Comparison of ENCODE assay signal across 8 cellular contexts in genomic region chr14:92121670-92122350, GRCh38. TPM values are rescaled to one million over a fixed set of nuclear protein-coding genes. Genes with fewer than 3 reads are reported as not detected.
A peak's percentile ranks its signal among the peaks of the same experiment; 100 is the strongest.
DNase-seq lines count a peak whose midpoint lies in the region; ATAC-seq and TF ChIP-seq lines count a peak whose summit lies in the region.

Gene CPSF2, plus strand, starts transcription at chr14:92121969. Its CDS starts 9,016 bp downstream, at chr14:92130985.
Gene NDUFB1, minus strand, starts transcription at chr14:92121706. Its CDS starts 4,069 bp downstream, at chr14:92117637.

- H3K36me3 ChIP-seq in OCI-LY3 (replicated peaks; ENCODE audit: low read depth, low read length) (peaks cover 27% of the 10 kb centered on the region), mucosa of descending colon (ENCODE audit: low read depth) (no peaks in the 10 kb centered on the region)

- H3K79me2 ChIP-seq in OCI-LY3 (ENCODE audit: low read length), result peaks cover 58% of the 10 kb centered on the region

- BruUV-seq in Calu3 (replicated peaks; lab: Mats Ljungman, UMichigan), result no TSS peak

- CTCF ChIA-PET in Calu3 (lab: Charles Lee), result interaction anchor here (0.5 to 2.5 kb wide), 6 partner anchors 9 to 561 kb away, joined by 3 to 28 read pairs (median 4); partner anchors contain the start of genes ATXN3 and TRIP11

- no peaks in the 10 kb centered on the region for H4K20me1 ChIP-seq in OCI-LY3 (ENCODE audit: insufficient read depth, low read length)

- H3K4me3 Mint-ChIP-seq in Calu3 (ENCODE audit: low read depth, unreplicated experiment), result peak within 1 kb of the TSS; percentile 83

- ATAC-seq in GM21367 (IDR thresholded peaks at IDR 0.05; ENCODE audit: unreplicated experiment) (peak; percentile 68), mucosa of descending colon (peak; percentile 95)

- H3K9me3 Mint-ChIP-seq in Calu3 (ENCODE audit: low read depth, unreplicated experiment), result no peaks in the 10 kb centered on the region

- H3K4me1 ChIP-seq in OCI-LY3 (ENCODE audit: low read length) (peaks cover 18% of the 10 kb centered on the region), mucosa of descending colon (ENCODE audit: low read depth) (peaks cover 19% of the 10 kb centered on the region)

- peak within 1 kb of the TSS; percentile 65 for H3K4me2 ChIP-seq in OCI-LY3 (ENCODE audit: low read length)

- H2AFZ ChIP-seq in OCI-LY3 (ENCODE audit: low read depth, low read length), result peak within 1 kb of the TSS; percentile 83

- H3K27ac ChIP-seq in OCI-LY3 (ENCODE audit: low read length), result peak within 1 kb of the TSS; percentile 53

- intact Hi-C loops in Calu3 (cut with micrococcal nuclease; ENCODE audit: unreplicated experiment) (no loop called here), mucosa of descending colon (cut with DNase I, micrococcal nuclease) (no loop called here)

- TF ChIP-seq CTCF in Calu3 (IDR thresholded peaks at IDR 0.05; ENCODE audit: unreplicated experiment) (no peak), OCI-LY3 (IDR thresholded peaks at IDR 0.05; ENCODE audit: low read depth, low read length) (no peak), mucosa of descending colon (IDR thresholded peaks at IDR 0.05) (no peak)

- H3K27me3 ChIP-seq in OCI-LY3 (ENCODE audit: low read depth, low read length), result no peaks in the 10 kb centered on the region

- peak within 1 kb of the TSS; percentile 81 for H3K9ac ChIP-seq in OCI-LY3 (ENCODE audit: low read length)

- DNase-seq in Calu3, result peak; percentile 87
- peak; percentile 75 for DNase-seq in HT1080 (ENCODE audit: low read depth)
- DNase-seq in activated T-cell treated with anti-CD3 and anti-CD28 coated beads for 24 hours (ENCODE audit: low read depth), result peak; percentile 76
- DNase-seq in epidermal melanocyte (ENCODE audit: insufficient read length, low spot score), result peak; percentile 84
- peak; percentile 89 to 90 (median 90) for DNase-seq in mucosa of descending colon
- DNase-seq in stimulated activated CD8-positive, alpha-beta memory T cell treated with anti-CD3 and anti-CD28 coated beads, Interleukin-4, amount 100 ng/mL, for 4 hours (ENCODE audit: low read depth in 2 of 2, low spot score in 1 of 2), result peak; percentile 61 to 64

- H3K4me1 Mint-ChIP-seq in Calu3 (ENCODE audit: low read depth, unreplicated experiment), result peaks cover 23% of the 10 kb centered on the region

- peaks cover 45% of the 10 kb centered on the region for H3K36me3 Mint-ChIP-seq in Calu3 (ENCODE audit: insufficient read depth, unreplicated experiment)

- H3K4me3 ChIP-seq in OCI-LY3 (ENCODE audit: low read length), result peak within 1 kb of the TSS; percentile 91
- peak within 1 kb of the TSS; percentile 94 for H3K4me3 ChIP-seq in mucosa of descending colon

- H3K27ac Mint-ChIP-seq in Calu3 (ENCODE audit: unreplicated experiment), result peak within 1 kb of the TSS; percentile 98

- H3K27me3 Mint-ChIP-seq in Calu3 (ENCODE audit: unreplicated experiment), result no peaks in the 10 kb centered on the region

- H3K9me3 ChIP-seq in OCI-LY3 (ENCODE audit: insufficient read depth, low read length) (no peaks in the 10 kb centered on the region), mucosa of descending colon (no peaks in the 10 kb centered on the region)

RNA-seq across cellular contexts. Expression of gene CPSF2, which starts in this region (rescaled TPM):
- total RNA-seq in Calu3 (2022) (70.3 and 76.7 TPM in 2 replicates), mucosa of descending colon (10 to 100 TPM; 33.4 to 57.5 (median 47.0) TPM)
- 57.3 and 68.9 TPM in 2 replicates for total RNA-seq in HT1080 (2014; rRNA removed; shearing (Covaris generic))
- polyA plus RNA-seq in HT1080 (2015; cell fraction: cytosol; rRNA removed), result 33.2 and 40.5 TPM in 2 replicates
- polyA plus RNA-seq in HT1080 (2015; cell fraction: nucleus; rRNA removed), result 62.1 and 86.0 TPM in 2 replicates

RNA-seq across cellular contexts. Expression of gene NDUFB1, which starts in this region (rescaled TPM):
- 101 and 122 TPM in 2 replicates for total RNA-seq in Calu3 (2022)
- 142 and 248 TPM in 2 replicates for total RNA-seq in HT1080 (2014; rRNA removed; shearing (Covaris generic))
- polyA plus RNA-seq in HT1080 (2015; cell fraction: cytosol; rRNA removed), result 400 and 500 TPM in 2 replicates
- polyA plus RNA-seq in HT1080 (2015; cell fraction: nucleus; rRNA removed), result 162 and 243 TPM in 2 replicates
- 100 to 1,000 TPM; 138 to 170 (median 142) TPM for total RNA-seq in mucosa of descending colon

Comparison
In these comparisons a context has a peak if more than half of its experiments do, and no peak if none do; other contexts are left out.
1. Peak in every context shown above with its lines: DNase-seq, ATAC-seq, H3K4me3 ChIP-seq and H3K27ac ChIP-seq.